Comparison of ENCODE assay signal across 7 cellular contexts in genomic region chr9:95389373-95389772, GRCh38.
"Had no signal": no experiment of that assay in that cellular context is flagged by ENCODE, and none has a peak within 500 bp of the region (broad histone marks: within the 10 kb centered on the region; RNA-seq: fewer than 3 reads in every experiment).

No MANE protein-coding gene starts in this region.

- DNase-seq: H9, HCEC 1CT, KG1 had no signal

- H3K36me3 Mint-ChIP-seq: IgD-negative memory B cell had no signal

- H3K27ac Mint-ChIP-seq: GM23338, H9, IgD-negative memory B cell had no signal

- H3K4me3 Mint-ChIP-seq: GM23338, H9, IgD-negative memory B cell had no signal

- H3K4me3 ChIP-seq: GM23338 had no signal

- H2AFZ ChIP-seq: GM23338 had no signal

- H3K4me1 Mint-ChIP-seq: IgD-negative memory B cell had no signal

- FAIRE-seq: H1, HTR-8/SVneo had no signal

- H3K4me2 ChIP-seq: GM23338 had no signal

- H3K9me3 Mint-ChIP-seq: GM23338, H9, IgD-negative memory B cell had no signal

- ATAC-seq: GM23338 had no signal
